ENCODE assay signal across 7 cellular contexts in the genomic region with DNA sequence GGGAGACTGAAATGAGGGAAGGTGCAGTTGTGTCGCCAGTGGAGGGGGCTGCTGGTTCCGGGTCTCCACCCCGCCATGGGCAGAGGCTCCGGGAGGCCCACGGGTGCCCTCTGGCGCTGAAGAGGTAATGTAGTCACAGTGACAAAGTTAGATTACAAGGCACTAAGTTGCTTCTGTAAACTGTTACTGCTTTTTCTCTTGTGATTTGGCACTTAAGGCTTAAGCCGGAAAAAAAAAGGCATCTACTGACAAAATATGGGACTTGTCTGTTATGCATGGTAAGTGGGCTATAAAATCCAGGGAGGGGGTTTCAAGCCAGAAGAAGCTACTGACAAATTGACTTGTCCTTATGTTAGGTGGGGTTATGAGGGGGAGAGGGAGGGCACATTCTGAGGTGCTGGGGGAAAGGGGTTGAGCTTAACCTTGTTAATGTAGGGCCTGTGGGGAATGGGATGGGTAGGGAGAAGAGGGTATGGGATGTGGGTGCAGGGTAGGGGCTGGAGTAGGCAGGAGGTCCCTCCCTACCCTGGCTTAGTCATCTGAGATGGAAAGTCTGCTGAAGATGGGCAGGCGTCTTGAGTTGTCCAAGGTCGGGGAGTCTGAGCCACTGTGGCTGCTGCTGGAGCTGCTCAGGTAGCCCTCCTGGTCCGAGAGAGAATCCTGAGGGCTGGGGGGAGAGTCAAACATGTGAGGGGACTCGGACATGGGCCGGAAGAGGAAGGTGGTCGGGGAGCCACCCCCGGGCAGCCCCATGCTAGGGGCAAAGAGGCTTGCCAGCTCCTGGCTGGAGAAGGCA. TPM values are rescaled to one million over a fixed set of nuclear protein-coding genes. Genes with fewer than 3 reads are reported as not detected.
DNase-seq lines count a peak whose midpoint lies in the region; ATAC-seq and TF ChIP-seq lines count a peak whose summit lies in the region.

No MANE protein-coding gene starts in this region.

- H3K27ac Mint-ChIP-seq in chondrocyte (ENCODE audit: unreplicated experiment), result peak overlapping the region; percentile 99

- peaks cover 40% of the 10 kb centered on the region for H3K36me3 Mint-ChIP-seq in chondrocyte (ENCODE audit: low read depth)

- DNase-seq in NCI-H345 treated with DMSO at 0.1 percent for 48 hours (lab: John Stamatoyannopoulos, UW; ENCODE audit: unreplicated experiment) (peak; percentile 77), chondrocyte (ENCODE audit: low spot score) (no peak), left colon (peak; percentile 89 to 91)
- peak; percentile 83 for DNase-seq in activated CD4-positive, alpha-beta T cell treated with anti-CD3 and anti-CD28 coated beads for 1 hour
- peak; percentile 76 to 77 for DNase-seq in stimulated activated CD4-positive, alpha-beta T cell treated with anti-CD3 and anti-CD28 coated beads, Interleukin-1b, Interleukin-23, amount 100 ng/mL, for 4 hours (ENCODE audit: low read depth in 2 of 2)

- TF ChIP-seq CTCF in chondrocyte (IDR thresholded peaks at IDR 0.05), result peak; percentile 85

- ATAC-seq in GM18520 (IDR thresholded peaks at IDR 0.05; ENCODE audit: unreplicated experiment) (peak; percentile 21), left colon (peak; percentile 25), GM18909 (IDR thresholded peaks at IDR 0.05; ENCODE audit: poor library complexity, unreplicated experiment) (no peak)

- intact Hi-C loops in left colon (cut with DNase I, micrococcal nuclease), result loop anchor here in 1 of 2 donors (2.0 kb wide), 1 partner anchor 540 kb away; no protein-coding TSS in a partner anchor

- peaks cover 59% of the 10 kb centered on the region for H3K4me1 Mint-ChIP-seq in chondrocyte (ENCODE audit: low read depth)

- H3K9me3 Mint-ChIP-seq in chondrocyte (ENCODE audit: low read depth), result no peaks in the 10 kb centered on the region

- H3K4me3 Mint-ChIP-seq in chondrocyte (ENCODE audit: unreplicated experiment), result peak overlapping the region; percentile 90

- H3K27me3 Mint-ChIP-seq in chondrocyte (ENCODE audit: low read depth), result no peaks in the 10 kb centered on the region

RNA-seq across cellular contexts. Expression of gene ZFP36L1, which starts 3.7 kb away (rescaled TPM):
- total RNA-seq in chondrocyte, result 82.5 to 195 TPM (median 180 TPM) in 3 replicates
- total RNA-seq in left colon, result 100 to 1,000 TPM in 1 of 2 donors, 10 to 100 TPM in 1; 79.2 to 127 TPM
